Comparison of ENCODE assay signal across 11 cellular contexts in genomic region chr1:201850053-201850397, GRCh38. TPM values are rescaled to one million over a fixed set of nuclear protein-coding genes. Genes with fewer than 3 reads are reported as not detected.
DNase-seq lines count a peak whose midpoint lies in the region; ATAC-seq and TF ChIP-seq lines count a peak whose summit lies in the region.
"Had no signal": no experiment of that assay in that cellular context is flagged by ENCODE, and none has a peak within 500 bp of the region (broad histone marks: within the 10 kb centered on the region; RNA-seq: fewer than 3 reads in every experiment).

No MANE protein-coding gene starts in this region.

- no peaks in the 10 kb centered on the region for H3K9me2 ChIP-seq in PC-9 (ENCODE audit: insufficient read depth)

- H3K27me3 ChIP-seq in PC-9 (ENCODE audit: insufficient read depth, low read depth) (no peaks in the 10 kb centered on the region), esophagus muscularis mucosa (no peaks in the 10 kb centered on the region), colonic mucosa (no peaks in the 10 kb centered on the region)

- no peak for TF ChIP-seq EP300 in esophagus muscularis mucosa (IDR thresholded peaks at IDR 0.05)

- TF ChIP-seq CTCF in AG09319 (IDR thresholded peaks at IDR 0.05; ENCODE audit: low read depth, low read length): no peak
- TF ChIP-seq CTCF in PC-9 (conservative IDR thresholded peaks at IDR 0.05): no peak
- no peak for TF ChIP-seq CTCF in esophagus muscularis mucosa (IDR thresholded peaks at IDR 0.05)
- TF ChIP-seq CTCF in colonic mucosa (IDR thresholded peaks at IDR 0.05): no peak

- H3K4me3 ChIP-seq in PC-9 (no peak overlapping the region), esophagus muscularis mucosa (no peak overlapping the region), colonic mucosa (no peak overlapping the region)

- H3K4me1 ChIP-seq in PC-9 (replicated peaks; ENCODE audit: insufficient read depth) (peaks cover 40% of the 10 kb centered on the region), esophagus muscularis mucosa (peaks cover 20 to 27% (median 24%) of the 10 kb centered on the region in 4 donors), colonic mucosa (no peaks in the 10 kb centered on the region)

- BruUV-seq in PC-9 (replicated peaks; lab: Mats Ljungman, UMichigan): no TSS peak

- H3K9me3 ChIP-seq in PC-9 (ENCODE audit: insufficient read depth, low read depth) (no peaks in the 10 kb centered on the region), esophagus muscularis mucosa (no peaks in the 10 kb centered on the region), colonic mucosa (no peaks in the 10 kb centered on the region)

- peak overlapping the region; percentile 78 for H3K27ac ChIP-seq in PC-9
- H3K27ac ChIP-seq in esophagus muscularis mucosa (replicated peaks in 1 of 4): peak overlapping the region; percentile 55 to 66 (median 62)
- H3K27ac ChIP-seq in colonic mucosa: no peak overlapping the region
- H3K27ac ChIP-seq: KMS-11 had no signal

- H3F3A ChIP-seq in PC-9 (ENCODE audit: insufficient read depth, low read depth): peaks cover 46% of the 10 kb centered on the region

- peaks cover 43% of the 10 kb centered on the region for H3K79me2 ChIP-seq in PC-9 (ENCODE audit: low read depth)

- H3K36me3 ChIP-seq in PC-9 (ENCODE audit: low read depth) (peaks cover 47% of the 10 kb centered on the region), esophagus muscularis mucosa (peaks cover 28 to 58% (median 47%) of the 10 kb centered on the region in 4 donors), colonic mucosa (peaks cover 5% of the 10 kb centered on the region)

- no peak for ATAC-seq in HG03175 (IDR thresholded peaks at IDR 0.05; ENCODE audit: unreplicated experiment)
- no peak for ATAC-seq in GM19351 (IDR thresholded peaks at IDR 0.05; ENCODE audit: unreplicated experiment)

- H3K4me2 ChIP-seq in PC-9: peak overlapping the region; percentile 54
- H3K4me2 ChIP-seq: KMS-11 had no signal

- WGBS in esophagus muscularis mucosa: 8% methylated on average over 1 of the region's 1 CpG

- no peak overlapping the region for H2AFZ ChIP-seq in PC-9

- H3K9ac ChIP-seq in colonic mucosa (ENCODE audit: low read depth in 2 of 2, low read length in 2 of 2): no peak overlapping the region
- H3K9ac ChIP-seq: KMS-11 had no signal

- CTCF ChIA-PET in PC-9 (lab: Charles Lee): no interaction called here

- intact Hi-C loops in PC-9 (cut with micrococcal nuclease; ENCODE audit: unreplicated experiment): no loop called here
- intact Hi-C loops in esophagus muscularis mucosa (cut with DNase I): no loop called here
- intact Hi-C loops in colonic mucosa (cut with DNase I): no loop called here

- TF ChIP-seq POLR2A in esophagus muscularis mucosa (IDR thresholded peaks at IDR 0.05; ENCODE audit: low read depth): no peak

- DNase-seq in AG09319 (ENCODE audit: extremely low read depth, low read depth) (peak; percentile 49), PC-9 (peak; percentile 44 to 84), esophagus muscularis mucosa (ENCODE audit: extremely low spot score) (no peak), myocyte (ENCODE audit: low read depth) (peak; percentile 81), midbrain (lab: John Stamatoyannopoulos, UW) (no peak), colonic mucosa (no peak)
- DNase-seq: activated effector memory CD4-positive, alpha-beta T cell treated with Interleukin-2 at 50 U/mL for 16 hours; DMS153 had no signal

- POLR2A ChIA-PET in PC-9 (lab: Charles Lee; ENCODE audit: unreplicated experiment): interaction anchor here (0.7 kb wide), 2 partner anchors 10 to 20 kb away, joined by 3 read pairs; no protein-coding TSS in a partner anchor

- H4K20me1 ChIP-seq in PC-9 (ENCODE audit: insufficient read depth): peaks cover 4% of the 10 kb centered on the region; the same call in 1 of the 2 replicates

RNA-seq across cellular contexts. Expression of gene IPO9, which starts 21.1 kb away (rescaled TPM):
- total RNA-seq in PC-9 (2021) (67.3 and 76.2 TPM in 2 replicates), esophagus muscularis mucosa (10 to 100 TPM; 17.4 to 31.8 (median 23.1) TPM), myocyte (25.3 and 25.5 TPM in 2 replicates), colonic mucosa (10 to 100 TPM; 22.9 to 52.0 TPM)
- polyA plus RNA-seq in myocyte (2012): 34.5 TPM

RNA-seq across cellular contexts. Expression of gene SHISA4, which starts 38.7 kb away (rescaled TPM):
- total RNA-seq in PC-9 (2021) (22.4 and 28.6 TPM in 2 replicates), esophagus muscularis mucosa (10 to 100 TPM; 20.3 to 31.0 (median 28.5) TPM), myocyte (167 and 196 TPM in 2 replicates), colonic mucosa (1 to 10 TPM; 2.0 to 3.9 TPM)
- polyA plus RNA-seq in myocyte (2012): 71.9 TPM

Comparison
In these comparisons a context has a peak if more than half of its experiments do, and no peak if none do; other contexts are left out.
1. DNase-seq: peak in AG09319 (single experiment), PC-9 (2 of 2) and myocyte (single experiment); none in esophagus muscularis mucosa (single experiment), midbrain (single experiment) and colonic mucosa (single experiment).